Comparison of ENCODE assay signal across 17 cellular contexts in the genomic region with DNA sequence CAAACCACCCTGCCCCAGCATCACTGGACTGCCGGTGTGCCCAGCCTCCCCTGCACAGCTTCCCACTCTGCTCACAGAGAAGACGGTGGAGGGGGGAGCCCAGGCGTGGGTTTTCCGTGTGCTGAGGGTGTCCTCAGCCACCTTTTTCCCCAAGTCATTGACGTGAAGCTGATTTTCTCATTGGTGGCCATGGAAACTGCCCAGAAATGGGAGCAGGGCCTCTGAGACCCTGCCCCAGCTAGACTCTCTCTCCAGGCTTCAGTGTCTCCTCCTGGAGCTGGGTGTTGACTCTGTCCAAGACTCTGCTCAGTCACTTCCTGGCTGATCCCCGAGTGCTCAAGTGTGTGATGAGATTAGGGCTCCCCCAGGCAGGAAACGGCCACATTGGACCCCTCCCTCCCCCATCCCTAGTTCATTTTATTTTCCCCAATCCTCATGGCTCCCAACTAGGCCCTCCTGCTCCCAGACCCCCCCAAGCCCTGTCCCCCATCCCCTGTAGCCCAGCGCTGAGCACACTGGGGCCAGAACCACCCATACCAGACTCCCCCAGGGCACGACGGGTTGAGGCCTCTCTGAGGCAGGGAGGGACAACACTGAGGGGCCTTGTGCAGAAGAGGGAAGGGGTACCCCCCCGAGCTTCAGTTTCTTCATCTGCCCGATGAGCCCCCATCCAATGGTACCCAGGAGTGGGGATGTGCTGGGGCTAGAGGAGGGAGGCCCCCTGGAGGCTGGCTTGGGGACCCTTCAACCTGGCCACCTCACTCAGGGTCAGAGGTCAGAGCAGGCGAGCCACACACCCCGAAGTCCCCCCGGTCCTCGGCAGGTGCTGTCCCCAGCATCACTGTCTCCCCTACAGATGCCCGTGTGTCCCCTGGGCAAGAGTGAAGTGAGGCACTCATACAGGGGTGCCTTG. TPM values are rescaled to one million over a fixed set of nuclear protein-coding genes. Genes with fewer than 3 reads are reported as not detected.
DNase-seq lines count a peak whose midpoint lies in the region; ATAC-seq, FAIRE-seq and TF ChIP-seq lines count a peak whose summit lies in the region.
"Had no signal": no experiment of that assay in that cellular context is flagged by ENCODE, and none has a peak within 500 bp of the region (broad histone marks: within the 10 kb centered on the region; RNA-seq: fewer than 3 reads in every experiment).

No MANE protein-coding gene starts in this region.

- H3K4me3 ChIP-seq in BLaER1 treated with 17β-estradiol and CSF1 and Interleukin-3, amounts not matched to agents 10 nM and 100 nM, result peak overlapping the region in 5 of 10 experiments; percentile 3 to 72 (median 67); a peak in 4 of 20 replicates
- no peak overlapping the region for H3K4me3 ChIP-seq in KMS-11 (IDR thresholded peaks at IDR 0.05; ENCODE audit: insufficient read depth, low read depth, low read length)
- H3K4me3 ChIP-seq in neural progenitor cell, result no peak overlapping the region

- H3K9me3 ChIP-seq in BLaER1 treated with 17β-estradiol and CSF1 and Interleukin-3, amounts not matched to agents 10 nM and 100 nM (replicated peaks in 1 of 11), result peaks cover 13 to 19% (median 17%) of the 10 kb centered on the region in 11 experiments
- no peaks in the 10 kb centered on the region for H3K9me3 ChIP-seq in neural progenitor cell (ENCODE audit: low read depth)

- peaks cover 0 to 13% (median 3%) of the 10 kb centered on the region in 11 experiments; a peak in 9 of 22 replicates for H3K36me3 ChIP-seq in BLaER1 treated with 17β-estradiol and CSF1 and Interleukin-3, amounts not matched to agents 10 nM and 100 nM
- no peaks in the 10 kb centered on the region for H3K36me3 ChIP-seq in KMS-11 (ENCODE audit: insufficient read depth)
- no peaks in the 10 kb centered on the region for H3K36me3 ChIP-seq in neural progenitor cell

- H3K4me3 Mint-ChIP-seq in neural progenitor cell, result peak overlapping the region; percentile 38

- ATAC-seq in GM19463 (IDR thresholded peaks at IDR 0.05; ENCODE audit: unreplicated experiment), result no peak

- H3K9ac ChIP-seq in BLaER1 treated with 17β-estradiol and CSF1 and Interleukin-3, amounts not matched to agents 10 nM and 100 nM, result peak overlapping the region in 10 of 11 experiments; percentile 66 to 91 (median 84); a peak in 17 of 22 replicates
- H3K9ac ChIP-seq in KMS-11 (no peak overlapping the region), neural progenitor cell (no peak overlapping the region)

- H3K9me3 Mint-ChIP-seq in neural progenitor cell, result peaks cover 8% of the 10 kb centered on the region

- peaks cover 8% of the 10 kb centered on the region for H3K4me1 Mint-ChIP-seq in neural progenitor cell

- no peak for FAIRE-seq in HTR-8/SVneo (lab: Jason Lieb, UNC)

- DNase-seq in dermis blood vessel endothelial cell, result peak; percentile 31
- DNase-seq in neural progenitor cell (ENCODE audit: low spot score), result no peak
- DNase-seq in NCI-H2171 treated with DMSO at 0.1 percent for 48 hours (lab: John Stamatoyannopoulos, UW), result no peak
- DNase-seq in HTR-8/SVneo (ENCODE audit: insufficient read length, low spot score), result no peak
- DNase-seq in SK-N-DZ (ENCODE audit: low spot score), result no peak
- DNase-seq: activated effector memory CD4-positive, alpha-beta T cell treated with Interleukin-2 at 50 U/mL for 16 hours; amygdala; NCI-H1694 treated with DMSO at 0.1 percent for 48 hours; NCI-H524; posterior cingulate gyrus; stimulated activated CD4-positive, alpha-beta T cell treated with anti-CD3 and anti-CD28 coated beads, Interleukin-15, amount 100 ng/mL, for 24 hours had no signal

- no peak overlapping the region for H2AFZ ChIP-seq in KMS-11 (ENCODE audit: low read depth)
- no peak overlapping the region for H2AFZ ChIP-seq in neural progenitor cell (replicated peaks)

- TF ChIP-seq CTCF in KMS-11 (conservative IDR thresholded peaks at IDR 0.05; ENCODE audit: low read depth, low read length) (no peak), neural progenitor cell (IDR thresholded peaks at IDR 0.05) (no peak)

- H3K36me3 Mint-ChIP-seq in neural progenitor cell, result no peaks in the 10 kb centered on the region

- H3K27me3 Mint-ChIP-seq in neural progenitor cell (ENCODE audit: insufficient read depth, low read depth), result peaks cover 5% of the 10 kb centered on the region

- no peaks in the 10 kb centered on the region for H3K27me3 ChIP-seq in BLaER1 treated with 17β-estradiol and CSF1 and Interleukin-3, amounts not matched to agents 10 nM and 100 nM
- H3K27me3 ChIP-seq in KMS-11 (ENCODE audit: insufficient read depth, low read depth), result no peaks in the 10 kb centered on the region
- H3K27me3 ChIP-seq in neural progenitor cell, result no peaks in the 10 kb centered on the region

- H4K20me1 ChIP-seq in BLaER1 treated with 17β-estradiol and CSF1 and Interleukin-3, amounts not matched to agents 10 nM and 100 nM, result peaks cover 0 to 4% (median 0%) of the 10 kb centered on the region in 11 experiments; a peak in 1 of 22 replicates
- H4K20me1 ChIP-seq in KMS-11 (ENCODE audit: insufficient read depth) (no peaks in the 10 kb centered on the region), neural progenitor cell (ENCODE audit: low read depth) (no peaks in the 10 kb centered on the region)

- peak overlapping the region; percentile 95 to 100 (median 99) for H3K4me2 ChIP-seq in BLaER1 treated with 17β-estradiol and CSF1 and Interleukin-3, amounts not matched to agents 10 nM and 100 nM
- H3K4me2 ChIP-seq in KMS-11 (peak overlapping the region; percentile 47; the same call in 1 of the 2 replicates), neural progenitor cell (no peak overlapping the region)

- H3K4me1 ChIP-seq in BLaER1 treated with 17β-estradiol and CSF1 and Interleukin-3, amounts not matched to agents 10 nM and 100 nM, result peaks cover 61 to 91% (median 83%) of the 10 kb centered on the region in 10 experiments
- H3K4me1 ChIP-seq in KMS-11 (ENCODE audit: low read depth, poor library complexity, severe bottlenecking) (peaks cover 74% of the 10 kb centered on the region), neural progenitor cell (no peaks in the 10 kb centered on the region)

- peak overlapping the region; percentile 37 for H3K27ac Mint-ChIP-seq in neural progenitor cell

- H3F3A ChIP-seq in neural progenitor cell (ENCODE audit: low read depth), result no peaks in the 10 kb centered on the region

- peak overlapping the region in 10 of 11 experiments; percentile 59 to 96 (median 90); a peak in 21 of 22 replicates for H3K27ac ChIP-seq in BLaER1 treated with 17β-estradiol and CSF1 and Interleukin-3, amounts not matched to agents 10 nM and 100 nM
- H3K27ac ChIP-seq in KMS-11, result peak overlapping the region; percentile 60; the same call in 1 of the 2 replicates
- no peak overlapping the region for H3K27ac ChIP-seq in neural progenitor cell
- H3K27ac ChIP-seq: epithelial cell of prostate, VCaP had no signal

- H3K79me2 ChIP-seq in KMS-11 (ENCODE audit: insufficient read depth, low read depth) (0 out of 2 replicates have a peak, but pooled peaks cover 12% of the 10 kb centered on the region), neural progenitor cell (ENCODE audit: low read depth) (no peaks in the 10 kb centered on the region)

RNA-seq across cellular contexts. Expression of a gene that starts 1.2 kb away (rescaled TPM):
- 3.0 and 14.0 TPM in 2 replicates for total RNA-seq in dermis blood vessel endothelial cell
- 0.03 TPM in 1 of 2 replicates, not detected in the other for total RNA-seq in neural progenitor cell (ENCODE audit: low replicate concordance)
- polyA plus RNA-seq in SK-N-DZ (2014; cell fraction: cytosol; rRNA removed), result not detected in 2 replicates
- not detected in 2 replicates for polyA plus RNA-seq in SK-N-DZ (2014; cell fraction: nucleus; rRNA removed)
- polyA plus RNA-seq: BJ had no signal

RNA-seq across cellular contexts. Expression of a gene that starts 58.4 kb away (rescaled TPM):
- total RNA-seq in dermis blood vessel endothelial cell (38.5 and 43.0 TPM in 2 replicates), neural progenitor cell (ENCODE audit: low replicate concordance) (21.2 and 36.4 TPM in 2 replicates)
- polyA plus RNA-seq in SK-N-DZ (2014; cell fraction: cytosol; rRNA removed), result 17.0 and 18.3 TPM in 2 replicates
- 39.3 and 106 TPM in 2 replicates for polyA plus RNA-seq in SK-N-DZ (2014; cell fraction: nucleus; rRNA removed)

Comparison
In these comparisons a context has a peak if more than half of its experiments do, and no peak if none do; other contexts are left out.
1. H3K9ac ChIP-seq: peak in BLaER1 treated with 17β-estradiol and CSF1 and Interleukin-3, amounts not matched to agents 10 nM and 100 nM (10 of 11); none in KMS-11 (single experiment) and neural progenitor cell (single experiment).